Comparison of ENCODE assay signal across 8 cellular contexts in genomic region chr9:132673355-132673754, GRCh38. TPM values are rescaled to one million over a fixed set of nuclear protein-coding genes. Genes with fewer than 3 reads are reported as not detected.
DNase-seq lines count a peak whose midpoint lies in the region; ATAC-seq and TF ChIP-seq lines count a peak whose summit lies in the region.

No MANE protein-coding gene starts in this region.

- ATAC-seq in HG02678 (IDR thresholded peaks at IDR 0.05; ENCODE audit: unreplicated experiment) = no peak
- no peak for ATAC-seq in HG02973 (IDR thresholded peaks at IDR 0.05; ENCODE audit: unreplicated experiment)
- ATAC-seq in HG03565 (IDR thresholded peaks at IDR 0.05; ENCODE audit: unreplicated experiment) = no peak

- DNase-seq in AG08395 (ENCODE audit: low spot score) = peak; percentile 44
- DNase-seq in ELF-1 (ENCODE audit: low read depth, low spot score) = peak; percentile 57
- peak; percentile 64 for DNase-seq in SK-MEL-5 (ENCODE audit: low read depth, low spot score)
- peak; percentile 48 to 75 for DNase-seq in foreskin fibroblast
- DNase-seq in NK-92 treated with Interleukin-12 subunit alpha and Interleukin-12 subunit beta, amount 100 ng/mL, for 24 hours (lab: John Stamatoyannopoulos, UW) = no peak

- in situ Hi-C loops in SK-MEL-5 (cut with HindIII; ENCODE audit: low pct_unique_long_range_greater_than_20kb, low sequenced_read_pairs) = no loop called here

- peak overlapping the region; percentile 12 to 19 for H3K4me3 ChIP-seq in foreskin fibroblast (ENCODE audit: low read depth in 1 of 2, low read length in 2 of 2)

- TF ChIP-seq CTCF in foreskin fibroblast (IDR thresholded peaks at IDR 0.05; ENCODE audit: low read depth, low read length) = no peak

RNA-seq across cellular contexts. Expression of gene GTF3C4, which starts 3.1 kb away (rescaled TPM):
- 19.0 and 20.1 TPM in 2 replicates for total RNA-seq in SK-MEL-5 (2014; rRNA removed; shearing (Covaris generic))
- polyA plus RNA-seq in SK-MEL-5 (2015; cell fraction: cytosol; rRNA removed) = 11.5 and 15.4 TPM in 2 replicates
- polyA plus RNA-seq in SK-MEL-5 (2015; cell fraction: nucleus; rRNA removed) = 8.1 and 8.3 TPM in 2 replicates

RNA-seq across cellular contexts. Expression of gene DDX31, which starts 3.6 kb away (rescaled TPM):
- 30.8 and 31.6 TPM in 2 replicates for total RNA-seq in SK-MEL-5 (2014; rRNA removed; shearing (Covaris generic))
- polyA plus RNA-seq in SK-MEL-5 (2015; cell fraction: cytosol; rRNA removed) = 24.4 and 28.3 TPM in 2 replicates
- polyA plus RNA-seq in SK-MEL-5 (2015; cell fraction: nucleus; rRNA removed) = 54.2 and 66.6 TPM in 2 replicates
